Comparison of ENCODE assay signal across 8 cellular contexts in the genomic region with DNA sequence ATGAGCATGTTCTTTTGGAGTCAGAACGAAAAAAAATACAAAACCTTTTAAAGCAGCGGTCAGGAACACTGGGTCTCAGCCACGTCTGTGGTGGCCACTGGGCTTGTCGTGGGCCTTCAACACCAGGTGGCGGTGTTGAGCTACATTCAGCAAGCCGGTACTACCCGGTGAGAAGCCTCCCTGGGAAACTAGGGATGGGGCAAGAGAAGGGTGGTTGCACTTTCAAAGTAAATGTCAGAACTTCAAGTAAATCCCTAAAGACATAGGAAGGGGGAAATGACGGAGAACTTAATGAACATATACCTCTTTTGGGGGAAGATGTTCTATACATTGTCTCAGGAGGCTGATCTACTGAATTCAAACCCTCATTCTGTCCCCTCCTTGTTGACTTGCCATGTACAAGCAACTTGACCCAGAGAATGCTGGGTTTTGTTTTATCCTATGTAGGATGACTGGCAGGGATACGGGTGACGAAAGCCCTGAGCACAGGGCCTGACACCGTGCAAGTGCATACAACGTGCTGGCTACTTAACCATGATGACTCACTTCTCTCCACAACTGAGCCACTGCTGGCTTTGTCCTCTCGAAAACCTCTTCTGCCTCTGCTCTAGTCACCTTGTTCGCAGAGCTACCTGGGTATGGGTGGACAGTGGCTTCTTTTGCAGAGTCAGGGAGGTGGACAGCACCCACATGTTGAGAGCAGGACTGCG. TPM values are rescaled to one million over a fixed set of nuclear protein-coding genes. Genes with fewer than 3 reads are reported as not detected.
DNase-seq lines count a peak whose midpoint lies in the region; ATAC-seq and FAIRE-seq lines count a peak whose summit lies in the region.

No MANE protein-coding gene starts in this region.

- H3K9me3 Mint-ChIP-seq in activated naive CD4-positive, alpha-beta T cell treated with anti-CD3 and anti-CD28 coated beads, Interleukin-2, amount 50 U/mL, for 72 hours: no peaks in the 10 kb centered on the region

- H3K9me3 ChIP-seq in MG63: no peaks in the 10 kb centered on the region

- no peaks in the 10 kb centered on the region for H3K36me3 Mint-ChIP-seq in activated naive CD4-positive, alpha-beta T cell treated with anti-CD3 and anti-CD28 coated beads, Interleukin-2, amount 50 U/mL, for 72 hours

- peak overlapping the region in 1 of 2 donors; percentile 23 for H3K27ac Mint-ChIP-seq in activated naive CD4-positive, alpha-beta T cell treated with anti-CD3 and anti-CD28 coated beads, Interleukin-2, amount 50 U/mL, for 72 hours

- no peaks in the 10 kb centered on the region for H3K27me3 ChIP-seq in MG63

- FAIRE-seq in urothelium cell line (lab: Jason Lieb, UNC): peak; percentile 58

- ATAC-seq in GM21723 (IDR thresholded peaks at IDR 0.05; ENCODE audit: unreplicated experiment): peak; percentile 82
- ATAC-seq in activated naive CD4-positive, alpha-beta T cell treated with anti-CD3 and anti-CD28 coated beads, Interleukin-2, amount 50 U/mL, for 72 hours: peak; percentile 79 to 89
- peak; percentile 96 for ATAC-seq in Right ventricle myocardium superior (ENCODE audit: poor library complexity)

- H3K36me3 ChIP-seq in MG63: no peaks in the 10 kb centered on the region; the same call in 1 of the 2 replicates

- H3K4me3 ChIP-seq in MG63: no peak overlapping the region

- intact Hi-C loops in Right ventricle myocardium superior (cut with DNase I) (loop anchor here (10.0 kb wide), 1 partner anchor 676 kb away; no protein-coding TSS in a partner anchor), posterior vena cava (cut with DNase I) (loop anchor here in 1 of 2 donors (5.0 kb wide), 1 partner anchor 674 kb away; no protein-coding TSS in a partner anchor)

- DNase-seq in DMS153 (lab: John Stamatoyannopoulos, UW) (peak; percentile 9), MG63 (peak; percentile 68), SKM-1 (lab: John Stamatoyannopoulos, UW; ENCODE audit: unreplicated experiment) (peak; percentile 31), Right ventricle myocardium superior (peak; percentile 83), posterior vena cava (ENCODE audit: low spot score) (peak; percentile 95), urothelium cell line (ENCODE audit: low spot score) (peak; percentile 82)
- peak; percentile 61 to 81 for DNase-seq in activated naive CD4-positive, alpha-beta T cell treated with anti-CD3 and anti-CD28 coated beads, Interleukin-2, amount 50 U/mL, for 72 hours (ENCODE audit: low spot score in 2 of 2)

RNA-seq across cellular contexts. Expression of gene BAMBI, which starts 49.0 kb away (rescaled TPM):
- total RNA-seq in MG63 (2014; rRNA removed; shearing (Covaris generic); ENCODE audit: low replicate concordance): 38.3 and 60.4 TPM in 2 replicates
- under 1 TPM in 1 of 2 donors, not detected in 1; 0.25 TPM for total RNA-seq in activated naive CD4-positive, alpha-beta T cell treated with anti-CD3 and anti-CD28 coated beads, Interleukin-2, amount 50 U/mL, for 72 hours
- total RNA-seq in Right ventricle myocardium superior: 13.2 TPM
- 10 to 100 TPM; 11.1 to 12.9 TPM for total RNA-seq in posterior vena cava

Comparison
In these comparisons a context has a peak if more than half of its experiments do, and no peak if none do; other contexts are left out.
1. DNase-seq: peak in every context shown above with its lines; median percentile 95 in posterior vena cava; 83 in Right ventricle myocardium superior; 82 in urothelium cell line; 71 in activated naive CD4-positive, alpha-beta T cell treated with anti-CD3 and anti-CD28 coated beads, Interleukin-2, amount 50 U/mL, for 72 hours; 68 in MG63; 31 in SKM-1; 9 in DMS153.
2. RNA of gene BAMBI, which starts 49.0 kb away (total RNA-seq): 38.3 to 60.4 TPM in MG63, 13.2 TPM in Right ventricle myocardium superior (single experiment) and 11.1 to 12.9 TPM in posterior vena cava; 0.25 TPM in activated naive CD4-positive, alpha-beta T cell treated with anti-CD3 and anti-CD28 coated beads, Interleukin-2, amount 50 U/mL, for 72 hours; every median in the first group is over 4 times any median in the second.
3. Peak in every context shown above with its lines, with median percentiles within 50 percentile points of each other: ATAC-seq.